ENCODE assay signal across 1 cellular context in genomic region chr20:41494451-41494850, GRCh38.
TF ChIP-seq lines count a peak whose summit lies in the region.

No MANE protein-coding gene starts in this region.

TF ChIP-seq in SK-N-SH, 30 proteins besides CTCF, POLR2A, EP300 and RAD21 (continued from another document):
- no peak for TF ChIP-seq USF2 (IDR thresholded peaks at IDR 0.05; ENCODE audit: borderline replicate concordance, low read depth, low read length)
- TF ChIP-seq RCOR1 (IDR thresholded peaks at IDR 0.05; ENCODE audit: low read length): no peak
- TF ChIP-seq FOXJ3 (CRISPR knock-in tag; IDR thresholded peaks at IDR 0.05): no peak
- no peak for TF ChIP-seq MAX (IDR thresholded peaks at IDR 0.05; ENCODE audit: low read depth)
- TF ChIP-seq PBX3 (IDR thresholded peaks at IDR 0.05): no peak
- no peak for TF ChIP-seq TEAD4 (IDR thresholded peaks at IDR 0.05; ENCODE audit: borderline replicate concordance, insufficient read depth)
- no peak for TF ChIP-seq SMC3 (IDR thresholded peaks at IDR 0.05; ENCODE audit: low read depth, low read length)
- TF ChIP-seq FOXM1 (IDR thresholded peaks at IDR 0.05; ENCODE audit: low read depth): no peak
- no peak for TF ChIP-seq NRF1 (IDR thresholded peaks at IDR 0.05; ENCODE audit: low read depth, low read length)
TF ChIP-seq in SK-N-SH: peak in this region for 0.
